Comparison of ENCODE assay signal across 1 cellular context in genomic region chr5:92371171-92371888, GRCh38.
TF ChIP-seq lines count a peak whose summit lies in the region.

No MANE protein-coding gene starts in this region.

TF ChIP-seq in H1, 55 proteins besides CTCF, POLR2A, EP300 and RAD21:
- TF ChIP-seq JUND (IDR thresholded peaks at IDR 0.05; ENCODE audit: low read length) = no peak
- TF ChIP-seq TBP (IDR thresholded peaks at IDR 0.05; ENCODE audit: low read depth, low read length) = no peak
- no peak for TF ChIP-seq KDM5A (IDR thresholded peaks at IDR 0.05; ENCODE audit: low read length)
- TF ChIP-seq MAFK (IDR thresholded peaks at IDR 0.05; ENCODE audit: low read depth, low read length) = no peak
- TF ChIP-seq, protein P1, sequence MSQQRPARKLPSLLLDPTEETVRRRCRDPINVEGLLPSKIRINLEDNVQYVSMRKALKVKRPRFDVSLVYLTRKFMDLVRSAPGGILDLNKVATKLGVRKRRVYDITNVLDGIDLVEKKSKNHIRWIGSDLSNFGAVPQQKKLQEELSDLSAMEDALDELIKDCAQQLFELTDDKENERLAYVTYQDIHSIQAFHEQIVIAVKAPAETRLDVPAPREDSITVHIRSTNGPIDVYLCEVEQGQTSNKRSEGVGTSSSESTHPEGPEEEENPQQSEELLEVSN (IDR thresholded peaks at IDR 0.05) = no peak
- TF ChIP-seq CTBP2 (IDR thresholded peaks at IDR 0.05; ENCODE audit: borderline replicate concordance, insufficient read depth, insufficient read length, low read length) = no peak
- no peak for TF ChIP-seq BRCA1 (IDR thresholded peaks at IDR 0.05; ENCODE audit: low read depth, low read length)
- TF ChIP-seq SIRT6 (IDR thresholded peaks at IDR 0.05; ENCODE audit: low read length) = no peak
TF ChIP-seq in H1: peak in this region for 0.
